Comparison of ENCODE assay signal across 8 cellular contexts in genomic region chr2:121755237-121756111, GRCh38. TPM values are rescaled to one million over a fixed set of nuclear protein-coding genes. Genes with fewer than 3 reads are reported as not detected.
DNase-seq lines count a peak whose midpoint lies in the region; ATAC-seq and TF ChIP-seq lines count a peak whose summit lies in the region.

Gene TSN, plus strand, starts transcription at chr2:121755651. Its CDS starts 129 bp downstream, at chr2:121755780.

- intact Hi-C loops in lower lobe of right lung (cut with DNase I): no loop called here

- H3K36me3 ChIP-seq in ectodermal cell (ENCODE audit: control insufficient read depth, insufficient read depth, low read length) (no peaks in the 10 kb centered on the region), lower lobe of right lung (peaks cover 26% of the 10 kb centered on the region)

- peak within 1 kb of the TSS; percentile 81 for H3K27ac ChIP-seq in ectodermal cell (ENCODE audit: insufficient read depth, low read depth, low read length, poor library complexity, severe bottlenecking)
- peak within 1 kb of the TSS; percentile 91 for H3K27ac ChIP-seq in lower lobe of right lung

- H3K4me1 ChIP-seq in ectodermal cell (ENCODE audit: control insufficient read depth, insufficient read depth, low read length) (no peaks in the 10 kb centered on the region), lower lobe of right lung (peaks cover 25% of the 10 kb centered on the region)

- 0% methylated on average over 67 of the region's 67 CpGs for WGBS in ectodermal cell, 2 experiments

- no peaks in the 10 kb centered on the region for H3K27me3 ChIP-seq in ectodermal cell (ENCODE audit: control insufficient read depth, insufficient read depth, low read length, poor library complexity, severe bottlenecking)
- no peaks in the 10 kb centered on the region for H3K27me3 ChIP-seq in lower lobe of right lung (ENCODE audit: low read depth)

- DNase-seq in COLO668 (lab: John Stamatoyannopoulos, UW; ENCODE audit: unreplicated experiment) (peak; percentile 99), GM20000 (ENCODE audit: low spot score) (peak; percentile 94), HS-5 (ENCODE audit: low read depth) (peak; percentile 89), NK-92 (lab: John Stamatoyannopoulos, UW; ENCODE audit: unreplicated experiment) (peak; percentile 80), lower lobe of right lung (peak; percentile 99)
- peak; percentile 90 to 96 for DNase-seq in activated CD8-positive, alpha-beta memory T cell treated with anti-CD3 and anti-CD28 coated beads for 1 hour (ENCODE audit: extremely low read depth in 1 of 2, low read depth in 1 of 2)
- peak; percentile 88 to 93 (median 93) for DNase-seq in stimulated activated CD4-positive, alpha-beta T cell treated with anti-CD3 and anti-CD28 coated beads, TNF-alpha, amount 100 ng/mL, for 1 hour (ENCODE audit: low read depth in 3 of 3, low spot score in 1 of 3)

- peak; percentile 100 for ATAC-seq in lower lobe of right lung

- H3K9me3 ChIP-seq in ectodermal cell (ENCODE audit: control insufficient read depth, low read length) (no peaks in the 10 kb centered on the region), lower lobe of right lung (no peaks in the 10 kb centered on the region)

- H3K4me3 ChIP-seq in ectodermal cell (ENCODE audit: insufficient read depth, low read depth, low read length): peak within 1 kb of the TSS; percentile 97
- H3K4me3 ChIP-seq in lower lobe of right lung: peak within 1 kb of the TSS; percentile 85

- TF ChIP-seq CTCF in GM20000 (IDR thresholded peaks at IDR 0.05; ENCODE audit: extremely low read depth, missing control alignments): no peak
- peak; percentile 6 for TF ChIP-seq CTCF in lower lobe of right lung (IDR thresholded peaks at IDR 0.05)

RNA-seq across cellular contexts. Expression of gene TSN, which starts in this region (rescaled TPM):
- 93.6 TPM for polyA plus RNA-seq in ectodermal cell (2013, experiment 1 of 4)
- polyA plus RNA-seq in ectodermal cell (2013, experiment 2 of 4): 102 TPM
- 66.8 TPM for polyA plus RNA-seq in ectodermal cell (2013, experiment 3 of 4)
- polyA plus RNA-seq in ectodermal cell (2013, experiment 4 of 4): 72.7 TPM
- 36.2 TPM for total RNA-seq in lower lobe of right lung

Comparison
In these comparisons a context has a peak if more than half of its experiments do, and no peak if none do; other contexts are left out.
1. Peak in every context shown above with its lines: DNase-seq, ATAC-seq, H3K4me3 ChIP-seq and H3K27ac ChIP-seq.